In the genomic region with DNA sequence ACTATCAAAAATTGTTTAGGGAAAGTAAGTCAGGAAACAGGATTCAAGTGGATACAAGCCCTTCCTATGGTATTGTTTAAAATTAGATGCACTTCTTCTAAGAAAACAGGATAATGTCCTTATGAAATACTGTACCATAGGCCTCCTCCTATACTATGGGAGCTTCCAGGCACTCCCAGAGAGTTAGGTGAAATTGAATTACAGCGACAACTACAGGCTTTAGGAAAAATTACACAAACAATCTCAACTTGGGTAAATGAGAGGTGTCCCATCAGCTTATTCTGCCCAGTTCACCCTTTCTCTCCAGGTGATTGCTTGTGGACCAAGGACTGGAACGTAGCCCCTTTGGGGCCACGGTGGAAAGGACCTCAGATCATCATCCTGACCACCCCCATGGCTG, we compare ENCODE assay signal across 30 cellular contexts.
DNase-seq lines count a peak whose midpoint lies in the region; ATAC-seq and TF ChIP-seq lines count a peak whose summit lies in the region.
"Had no signal": no experiment of that assay in that cellular context is flagged by ENCODE, and none has a peak within 500 bp of the region (broad histone marks: within the 10 kb centered on the region; RNA-seq: fewer than 3 reads in every experiment).

No MANE protein-coding gene starts in this region.

- no peaks in the 10 kb centered on the region for H4K20me1 ChIP-seq in OCI-LY3 (ENCODE audit: insufficient read depth, low read length)

- H3K4me1 ChIP-seq in OCI-LY3 (ENCODE audit: low read length) (peaks cover 12% of the 10 kb centered on the region), liver (ENCODE audit: control insufficient read depth in 4 of 4, insufficient read depth in 4 of 4, low read length in 3 of 4) (no peaks in the 10 kb centered on the region)
- H3K4me1 ChIP-seq: BE2C, HAP-1 had no signal

- H3K9ac ChIP-seq in OCI-LY3 (ENCODE audit: low read length): no peak overlapping the region
- no peak overlapping the region for H3K9ac ChIP-seq in liver (ENCODE audit: low read depth in 1 of 2, low read length in 2 of 2)
- H3K9ac ChIP-seq: KMS-11 had no signal

- peaks cover 28% of the 10 kb centered on the region for H3K4me1 Mint-ChIP-seq in stimulated activated memory B cell treated with anti-CD40 and anti-IgM and Interleukin-4, amounts not matched to agents 10 μg/mL and 1 μg/mL and 100 μg/mL, for 72 hours
- H3K4me1 Mint-ChIP-seq: central memory CD8-positive, alpha-beta T cell; endodermal cell; naive thymus-derived CD8-positive, alpha-beta T cell had no signal

- H3K36me3 Mint-ChIP-seq in stimulated activated memory B cell treated with anti-CD40 and anti-IgM and Interleukin-4, amounts not matched to agents 10 μg/mL and 1 μg/mL and 100 μg/mL, for 72 hours: no peaks in the 10 kb centered on the region
- H3K36me3 Mint-ChIP-seq: activated CD4-positive, alpha-beta memory T cell treated with anti-CD3 and anti-CD28 coated beads for 36 hours; CD8-positive, alpha-beta T cell; naive thymus-derived CD8-positive, alpha-beta T cell had no signal

- 19% methylated on average over 3 of the region's 3 CpGs for WGBS in liver

- peak in 1 of 2 donors; percentile 66 for TF ChIP-seq RAD21 in liver (IDR thresholded peaks at IDR 0.05)

- TF ChIP-seq CTCF in 22Rv1 (IDR thresholded peaks at IDR 0.05): peak; percentile 42
- 0 out of 2 replicates have a peak, but pooled peaks have one; percentile 26 for TF ChIP-seq CTCF in GM12874 (IDR thresholded peaks at IDR 0.05; ENCODE audit: insufficient read depth, low read depth, low read length)
- TF ChIP-seq CTCF in OCI-LY3 (IDR thresholded peaks at IDR 0.05; ENCODE audit: low read depth, low read length): peak; percentile 36
- TF ChIP-seq CTCF in liver (IDR thresholded peaks at IDR 0.05; ENCODE audit: low read depth, low read length, missing input control): peak; percentile 12

- H3K4me3 Mint-ChIP-seq in stimulated activated memory B cell treated with anti-CD40 and anti-IgM and Interleukin-4, amounts not matched to agents 10 μg/mL and 1 μg/mL and 100 μg/mL, for 72 hours: no peak overlapping the region
- H3K4me3 Mint-ChIP-seq: activated CD4-positive, alpha-beta memory T cell treated with anti-CD3 and anti-CD28 coated beads for 36 hours; activated T-helper 1 cell treated with anti-CD3 and anti-CD28 coated beads, Interleukin-12 subunit alpha, Interleukin-12 subunit beta, Interleukin-2, Interleukin-4 antibody, amounts not matched to agents 30 ng/mL and 10 ng/mL and 1 ng/mL, durations not matched to agents 14 hours and 24 hours and 36 hours; CD8-positive, alpha-beta T cell; central memory CD8-positive, alpha-beta T cell; endodermal cell; naive thymus-derived CD8-positive, alpha-beta T cell had no signal

- no peaks in the 10 kb centered on the region for H3K27me3 Mint-ChIP-seq in stimulated activated memory B cell treated with anti-CD40 and anti-IgM and Interleukin-4, amounts not matched to agents 10 μg/mL and 1 μg/mL and 100 μg/mL, for 72 hours

- no peak overlapping the region for H3K4me3 ChIP-seq in OCI-LY3 (ENCODE audit: low read length)
- no peak overlapping the region for H3K4me3 ChIP-seq in liver (ENCODE audit: low read depth in 1 of 3, low read length in 3 of 3)
- H3K4me3 ChIP-seq: HAP-1, lung, SK-N-MC had no signal

- H3K27me3 ChIP-seq in OCI-LY3 (ENCODE audit: low read depth, low read length) (no peaks in the 10 kb centered on the region), liver (ENCODE audit: control insufficient read depth in 4 of 4, insufficient read depth in 4 of 4, low read length in 3 of 4) (no peaks in the 10 kb centered on the region)
- H3K27me3 ChIP-seq: BE2C had no signal

- no peak overlapping the region for H3K27ac ChIP-seq in 22Rv1
- H3K27ac ChIP-seq in OCI-LY3 (ENCODE audit: low read length): no peak overlapping the region
- H3K27ac ChIP-seq in liver (ENCODE audit: low read depth in 1 of 2, low read length in 2 of 2): no peak overlapping the region
- H3K27ac ChIP-seq: HL-60, KMS-11, SK-N-MC had no signal

- H3K79me2 ChIP-seq in OCI-LY3 (ENCODE audit: low read length): no peaks in the 10 kb centered on the region

- H3K36me3 ChIP-seq in OCI-LY3 (replicated peaks; ENCODE audit: low read depth, low read length): no peaks in the 10 kb centered on the region
- H3K36me3 ChIP-seq in liver (ENCODE audit: control insufficient read depth in 4 of 4, insufficient read depth in 3 of 4, low read depth in 1 of 4, low read length in 3 of 4): no peaks in the 10 kb centered on the region
- H3K36me3 ChIP-seq: BE2C, HAP-1 had no signal

- no peaks in the 10 kb centered on the region for H3K9me3 ChIP-seq in OCI-LY3 (ENCODE audit: insufficient read depth, low read length)
- no peaks in the 10 kb centered on the region for H3K9me3 ChIP-seq in liver (ENCODE audit: control insufficient read depth in 4 of 4, low read length in 3 of 4)
- H3K9me3 ChIP-seq: BE2C, HAP-1 had no signal

- H3K4me2 ChIP-seq in OCI-LY3 (ENCODE audit: low read length): no peak overlapping the region
- H3K4me2 ChIP-seq: KMS-11 had no signal

- no peak for DNase-seq in D341Med (ENCODE audit: low spot score)
- DNase-seq: ACHN; activated CD4-positive, alpha-beta memory T cell treated with anti-CD3 and anti-CD28 coated beads for 36 hours; activated CD8-positive, alpha-beta memory T cell treated with anti-CD3 and anti-CD28 coated beads, Interleukin-2, amount 50 U/mL, for 4 hours; activated naive CD4-positive, alpha-beta T cell treated with Interleukin-2 at 50 U/mL for 16 hours; BE2C; CD8-positive, alpha-beta T cell; DMS 273 treated with DMSO at 0.1 percent for 48 hours; EL; endodermal cell; foreskin melanocyte; kidney glomerular epithelial cell; naive thymus-derived CD8-positive, alpha-beta T cell; NCI-H1417 treated with DMSO at 0.1 percent for 48 hours; NCI-H2029 treated with DMSO at 0.1 percent for 48 hours; NCI-H774; stimulated activated naive CD4-positive, alpha-beta T cell had no signal

- no peak overlapping the region for H2AFZ ChIP-seq in OCI-LY3 (ENCODE audit: low read depth, low read length)

- no peaks in the 10 kb centered on the region for H3K9me3 Mint-ChIP-seq in stimulated activated memory B cell treated with anti-CD40 and anti-IgM and Interleukin-4, amounts not matched to agents 10 μg/mL and 1 μg/mL and 100 μg/mL, for 72 hours
- H3K9me3 Mint-ChIP-seq: activated CD4-positive, alpha-beta memory T cell treated with anti-CD3 and anti-CD28 coated beads for 36 hours; activated T-helper 1 cell treated with anti-CD3 and anti-CD28 coated beads, Interleukin-12 subunit alpha, Interleukin-12 subunit beta, Interleukin-2, Interleukin-4 antibody, amounts not matched to agents 30 ng/mL and 10 ng/mL and 1 ng/mL, durations not matched to agents 14 hours and 24 hours and 36 hours; CD8-positive, alpha-beta T cell; endodermal cell; naive thymus-derived CD8-positive, alpha-beta T cell had no signal

- H3K27ac Mint-ChIP-seq in stimulated activated memory B cell treated with anti-CD40 and anti-IgM and Interleukin-4, amounts not matched to agents 10 μg/mL and 1 μg/mL and 100 μg/mL, for 72 hours: no peak overlapping the region
- H3K27ac Mint-ChIP-seq: activated CD4-positive, alpha-beta memory T cell treated with anti-CD3 and anti-CD28 coated beads for 36 hours; activated T-helper 1 cell treated with anti-CD3 and anti-CD28 coated beads, Interleukin-12 subunit alpha, Interleukin-12 subunit beta, Interleukin-2, Interleukin-4 antibody, amounts not matched to agents 30 ng/mL and 10 ng/mL and 1 ng/mL, durations not matched to agents 14 hours and 24 hours and 36 hours; CD8-positive, alpha-beta T cell; endodermal cell; naive thymus-derived CD8-positive, alpha-beta T cell had no signal

- no peak for ATAC-seq in GM21825 (IDR thresholded peaks at IDR 0.05; ENCODE audit: unreplicated experiment)
- no peak for ATAC-seq in stimulated activated memory B cell treated with anti-CD40 and anti-IgM and Interleukin-4, amounts not matched to agents 10 μg/mL and 1 μg/mL and 100 μg/mL, for 72 hours
- ATAC-seq: CD8-positive, alpha-beta T cell; naive thymus-derived CD8-positive, alpha-beta T cell had no signal

TF ChIP-seq in liver, 16 proteins besides CTCF, POLR2A, EP300 and RAD21:
- no peak for TF ChIP-seq FOXA1 (IDR thresholded peaks at IDR 0.05)
- TF ChIP-seq TAF1 (conservative IDR thresholded peaks at IDR 0.05): no peak
- no peak for TF ChIP-seq SP1 (IDR thresholded peaks at IDR 0.05)
- TF ChIP-seq YY1 (IDR thresholded peaks at IDR 0.05): no peak
